Comparison of ENCODE assay signal across 7 cellular contexts in the genomic region with DNA sequence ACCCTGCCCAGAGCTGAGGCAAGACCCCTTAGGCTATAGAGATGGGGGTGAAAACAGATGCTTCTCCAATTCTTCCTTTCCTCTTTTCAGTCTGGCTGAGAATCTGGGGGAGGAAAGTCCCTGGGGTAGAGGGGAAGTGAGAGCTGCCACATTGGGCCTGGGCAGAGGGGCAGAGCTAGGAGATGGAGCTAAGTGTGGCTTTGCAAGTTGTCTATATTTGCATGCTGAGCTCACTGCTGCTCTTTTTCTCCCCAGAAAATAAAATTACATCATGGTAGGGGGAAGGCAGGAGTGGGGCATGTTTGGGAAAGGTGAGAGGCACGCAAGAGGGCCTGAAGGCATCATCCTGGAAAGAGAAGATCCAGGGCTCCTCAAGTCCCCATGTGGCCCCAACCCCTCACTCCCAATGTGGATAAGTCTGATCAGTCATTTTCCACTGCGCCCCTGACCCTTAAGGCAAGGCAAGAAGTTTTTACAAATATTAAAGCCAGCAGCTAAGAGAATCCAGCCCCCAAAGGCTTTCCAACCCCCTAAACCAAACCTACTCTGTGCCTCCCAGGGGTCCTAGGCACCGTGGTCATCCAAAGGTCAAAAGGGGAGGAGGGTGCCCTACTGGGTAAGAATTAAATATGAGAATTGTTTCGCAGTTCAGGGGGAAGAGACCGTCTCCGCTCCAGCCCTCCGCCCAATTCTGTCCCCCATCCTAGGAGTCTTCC.
DNase-seq lines count a peak whose midpoint lies in the region; ATAC-seq and TF ChIP-seq lines count a peak whose summit lies in the region.

No MANE protein-coding gene starts in this region.

- H3K27me3 ChIP-seq in Loucy (ENCODE audit: insufficient read depth, low read length, poor library complexity, severe bottlenecking) (no peaks in the 10 kb centered on the region), brain microvascular endothelial cell (replicated peaks) (no peaks in the 10 kb centered on the region), muscle layer of colon (ENCODE audit: control insufficient read depth in 1 of 2, insufficient read depth in 2 of 2, low read length in 2 of 2) (no peaks in the 10 kb centered on the region)

- peak overlapping the region; percentile 97 for H3K4me3 ChIP-seq in Loucy (ENCODE audit: low read length, poor library complexity, severe bottlenecking)
- peak overlapping the region; percentile 40 for H3K4me3 ChIP-seq in brain microvascular endothelial cell (ENCODE audit: low read depth, low read length)
- H3K4me3 ChIP-seq in muscle layer of colon (ENCODE audit: low read depth in 1 of 2, low read length in 2 of 2), result peak overlapping the region in 1 of 2 donors; percentile 24

- H3K27ac ChIP-seq in brain microvascular endothelial cell (peak overlapping the region; percentile 35), muscle layer of colon (ENCODE audit: low read depth, low read length) (peak overlapping the region; percentile 95)

- ATAC-seq in GM18505 (IDR thresholded peaks at IDR 0.05; ENCODE audit: unreplicated experiment) (peak; percentile 5), GM21576 (IDR thresholded peaks at IDR 0.05; ENCODE audit: unreplicated experiment) (peak; percentile 61)

- DNase-seq in brain microvascular endothelial cell (no peak), NCI-H1417 (lab: John Stamatoyannopoulos, UW) (no peak), NCI-H2029 treated with DMSO at 0.1 percent for 48 hours (lab: John Stamatoyannopoulos, UW) (no peak)

- H3K9ac ChIP-seq in Loucy (ENCODE audit: low read depth, low read length, poor library complexity, severe bottlenecking), result peak overlapping the region; percentile 50
- H3K9ac ChIP-seq in muscle layer of colon (ENCODE audit: low read length), result peak overlapping the region; percentile 41

- H2AFZ ChIP-seq in Loucy (ENCODE audit: low read length), result peak overlapping the region; percentile 95

- in situ Hi-C loops in brain microvascular endothelial cell (cut with HindIII; ENCODE audit: low pct_ligation_motif_present, low sequenced_read_pairs), result no loop called here

- H3K9me2 ChIP-seq in Loucy (replicated peaks; ENCODE audit: low read depth, low read length), result no peaks in the 10 kb centered on the region

- H3K79me2 ChIP-seq in Loucy (ENCODE audit: insufficient read depth, low read length), result peaks cover 10% of the 10 kb centered on the region

- peaks cover 5% of the 10 kb centered on the region for H4K20me1 ChIP-seq in Loucy (ENCODE audit: insufficient read depth, low read length, poor library complexity, severe bottlenecking)

- H3K4me2 ChIP-seq in Loucy (ENCODE audit: low read depth, low read length, poor library complexity, severe bottlenecking), result peak overlapping the region; percentile 67

- no peaks in the 10 kb centered on the region for H3K9me3 ChIP-seq in Loucy (ENCODE audit: insufficient read depth, low read depth, low read length)
- H3K9me3 ChIP-seq in muscle layer of colon (ENCODE audit: low read length), result no peaks in the 10 kb centered on the region

- peaks cover 28% of the 10 kb centered on the region for H3K4me1 ChIP-seq in Loucy (ENCODE audit: insufficient read depth, low read length, poor library complexity, severe bottlenecking)
- peaks cover 48% of the 10 kb centered on the region for H3K4me1 ChIP-seq in muscle layer of colon (ENCODE audit: insufficient read depth, low read length)

- no peak for TF ChIP-seq CTCF in Loucy (conservative IDR thresholded peaks at IDR 0.05; ENCODE audit: low read length)
- no peak for TF ChIP-seq CTCF in brain microvascular endothelial cell (IDR thresholded peaks at IDR 0.05; ENCODE audit: low read depth, low read length, missing control alignments)

- H3K36me3 ChIP-seq in Loucy (ENCODE audit: insufficient read depth, low read length) (no peaks in the 10 kb centered on the region), brain microvascular endothelial cell (replicated peaks) (peaks cover 24% of the 10 kb centered on the region), muscle layer of colon (ENCODE audit: insufficient read depth, low read length) (peaks cover 8% of the 10 kb centered on the region)

- peak; percentile 31 for TF ChIP-seq POLR2A in GM18505 (IDR thresholded peaks at IDR 0.05; ENCODE audit: borderline replicate concordance, extremely low read depth, insufficient read depth, insufficient read length)

- no peaks in the 10 kb centered on the region for H3F3A ChIP-seq in Loucy (ENCODE audit: low read depth)
